In genomic region chr12:123983822-123984485, GRCh38 we compare ENCODE assay signal across 9 cellular contexts. TPM values are rescaled to one million over a fixed set of nuclear protein-coding genes. Genes with fewer than 3 reads are reported as not detected.
DNase-seq lines count a peak whose midpoint lies in the region; ATAC-seq, FAIRE-seq and TF ChIP-seq lines count a peak whose summit lies in the region.
"Had no signal": no experiment of that assay in that cellular context is flagged by ENCODE, and none has a peak within 500 bp of the region (broad histone marks: within the 10 kb centered on the region; RNA-seq: fewer than 3 reads in every experiment).

No MANE protein-coding gene starts in this region.

- H4K20me1 ChIP-seq in MM.1S (ENCODE audit: insufficient read depth, low read length) (no peaks in the 10 kb centered on the region), SU-DHL-6 (ENCODE audit: low read depth, low read length) (0 out of 2 replicates have a peak, but pooled peaks cover 4% of the 10 kb centered on the region), K562 (replicated peaks; ENCODE audit: control insufficient read depth, insufficient read depth, low read length) (peaks cover 14% of the 10 kb centered on the region)

- peak; percentile 85 to 86 for TF ChIP-seq RAD21 in K562 (CRISPR knock-in tag; conservative IDR thresholded peaks at IDR 0.05 in 1 of 2, IDR thresholded peaks at IDR 0.05 in 1 of 2)

- no peak overlapping the region for H2AFZ ChIP-seq in MM.1S (ENCODE audit: low read length)
- H2AFZ ChIP-seq in SU-DHL-6 (ENCODE audit: low read depth, low read length, severe bottlenecking): no peak overlapping the region
- no peak overlapping the region for H2AFZ ChIP-seq in K562 (ENCODE audit: low read depth, low read length)

- H3K4me1 ChIP-seq in MM.1S (ENCODE audit: low read length) (no peaks in the 10 kb centered on the region), K562 (replicated peaks in 1 of 2; ENCODE audit: control insufficient read depth in 2 of 2, insufficient read depth in 2 of 2, low read length in 2 of 2) (0 out of 5 replicates have a peak, but pooled peaks cover 0 to 3% of the 10 kb centered on the region in 2 experiments)

- H3K79me2 ChIP-seq in MM.1S (ENCODE audit: low read length) (peaks cover 59% of the 10 kb centered on the region), SU-DHL-6 (ENCODE audit: insufficient read depth, low read length) (peaks cover 19% of the 10 kb centered on the region), K562 (ENCODE audit: control insufficient read depth, insufficient read depth, low read length) (peaks cover 32% of the 10 kb centered on the region)

- no peak for TF ChIP-seq EP300 in K562 (IDR thresholded peaks at IDR 0.05; ENCODE audit: low read length)

- H3K27me3 ChIP-seq in MM.1S (replicated peaks; ENCODE audit: insufficient read depth, low read length) (no peaks in the 10 kb centered on the region), SU-DHL-6 (ENCODE audit: low read length) (no peaks in the 10 kb centered on the region), K562 (ENCODE audit: control insufficient read depth in 2 of 2, insufficient read depth in 2 of 2, low read length in 2 of 2) (no peaks in the 10 kb centered on the region)

- CTCF ChIA-PET in K562 (lab: Yijun Ruan, JAX; ENCODE audit: low intra/inter-chr PET ratio): interaction anchor here (0.6 to 2.6 kb wide), 5 partner anchors 45 to 183 kb away, joined by 3 to 11 read pairs (median 5); no protein-coding TSS in a partner anchor

- in situ Hi-C loops in K562 (cut with MboI): no loop called here

- DNase-seq in DMS79 treated with DMSO at 0.1 percent for 48 hours (lab: John Stamatoyannopoulos, UW): peak; percentile 9
- DNase-seq in DMS79 (lab: John Stamatoyannopoulos, UW): no peak
- DNase-seq in MM.1S: peak; percentile 48
- DNase-seq in K562 (ENCODE audit: extremely low read depth in 1 of 4, low spot score in 3 of 4): peak in 3 of 4 experiments; percentile 38 to 76 (median 38)
- DNase-seq in iPS-NIHi7 (ENCODE audit: extremely low spot score): peak; percentile 60
- peak; percentile 9 to 36 for DNase-seq in stimulated activated CD4-positive, alpha-beta T cell treated with anti-CD3 and anti-CD28 coated beads, Interleukin-1b, Interleukin-23, amount 100 ng/mL, for 4 hours (ENCODE audit: low read depth in 2 of 2)

- no peak overlapping the region for H3K27ac ChIP-seq in MM.1S (ENCODE audit: low read length)
- H3K27ac ChIP-seq in SU-DHL-6 (ENCODE audit: low read depth, low read length): no peak overlapping the region
- no peak overlapping the region for H3K27ac ChIP-seq in K562 (ENCODE audit: extremely low read depth, low read depth, low read length)

- TF ChIP-seq CTCF in MM.1S (IDR thresholded peaks at IDR 0.05; ENCODE audit: low read length): peak; percentile 50
- TF ChIP-seq CTCF in SU-DHL-6 (IDR thresholded peaks at IDR 0.05; ENCODE audit: insufficient read depth, low read length, poor library complexity, severe bottlenecking): peak; percentile 58
- TF ChIP-seq CTCF in K562 (IDR thresholded peaks at IDR 0.05 in 2 of 3, conservative IDR thresholded peaks at IDR 0.05 in 1 of 3; ENCODE audit: insufficient read depth in 2 of 3, low read depth in 1 of 3, low read length in 3 of 3): peak; percentile 73 to 87 (median 80)

- no TSS peak for BruUV-seq in K562 (replicated peaks; lab: Mats Ljungman, UMichigan)

- WGBS in K562 (ENCODE audit: insufficient coverage, low coverage, missing lambda C conversion rate): 36% methylated on average over 7 of the region's 7 CpGs

- ATAC-seq in K562 (peak; percentile 97), HG03025 (IDR thresholded peaks at IDR 0.05; ENCODE audit: low FRiP score, unreplicated experiment) (no peak)

- peak; percentile 94 for FAIRE-seq in K562 (lab: Jason Lieb, UNC)
- FAIRE-seq: colon had no signal

- H3K9me3 ChIP-seq in MM.1S (replicated peaks; ENCODE audit: insufficient read depth, low read length) (no peaks in the 10 kb centered on the region), SU-DHL-6 (ENCODE audit: insufficient read depth, low read length) (no peaks in the 10 kb centered on the region), K562 (replicated peaks; ENCODE audit: control insufficient read depth, insufficient read depth, low read depth, low read length) (no peaks in the 10 kb centered on the region)

- no peaks in the 10 kb centered on the region for H3K9me1 ChIP-seq in K562 (ENCODE audit: control insufficient read depth, insufficient read depth, low read length)

- H3K36me3 ChIP-seq in MM.1S (replicated peaks; ENCODE audit: insufficient read depth, low read length) (0 out of 2 replicates have a peak, but pooled peaks cover 2% of the 10 kb centered on the region), SU-DHL-6 (ENCODE audit: low read length) (peaks cover 3% of the 10 kb centered on the region; the same call in 1 of the 2 replicates), K562 (ENCODE audit: control insufficient read depth, insufficient read depth, low read length) (peaks cover 38% of the 10 kb centered on the region)

- H3K9me2 ChIP-seq in MM.1S (replicated peaks; ENCODE audit: insufficient read depth, low read length) (no peaks in the 10 kb centered on the region), SU-DHL-6 (replicated peaks; ENCODE audit: insufficient read depth, low read length) (no peaks in the 10 kb centered on the region)

- H3K9ac ChIP-seq in MM.1S (ENCODE audit: low read length): no peak overlapping the region
- no peak overlapping the region for H3K9ac ChIP-seq in SU-DHL-6 (ENCODE audit: low read length)
- no peak overlapping the region for H3K9ac ChIP-seq in K562 (ENCODE audit: insufficient read depth in 1 of 2, low read depth in 2 of 2, low read length in 2 of 2)

- POLR2A ChIA-PET in K562 (lab: Yijun Ruan, JAX): interaction anchor here (0.9 to 2.5 kb wide), 3 partner anchors 10 to 13 kb away, joined by 3 to 6 read pairs (median 4); no protein-coding TSS in a partner anchor

- H3K4me3 ChIP-seq in MM.1S (ENCODE audit: low read length) (no peak overlapping the region), SU-DHL-6 (ENCODE audit: insufficient read depth, low read length, poor library complexity, severe bottlenecking) (no peak overlapping the region), K562 (no peak overlapping the region)

- H3K4me2 ChIP-seq in MM.1S (ENCODE audit: low read depth, low read length) (no peak overlapping the region), SU-DHL-6 (ENCODE audit: low read depth, low read length, poor library complexity, severe bottlenecking) (no peak overlapping the region), K562 (ENCODE audit: insufficient read depth, low read length) (no peak overlapping the region)

- H3F3A ChIP-seq in MM.1S (ENCODE audit: insufficient read depth, low read length) (no peaks in the 10 kb centered on the region), SU-DHL-6 (ENCODE audit: insufficient read depth) (no peaks in the 10 kb centered on the region)

- no peak for TF ChIP-seq POLR2A in K562 (conservative IDR thresholded peaks at IDR 0.05)

- intact Hi-C loops in K562 (cut with micrococcal nuclease): loop anchor here (2.0 to 5.0 kb wide), 2 partner anchors 77 to 183 kb away; no protein-coding TSS in a partner anchor

RNA-seq across cellular contexts. Expression of gene ZNF664, which starts 10.9 kb away (rescaled TPM):
- 30.4 and 40.8 TPM in 2 replicates for total RNA-seq in K562 (2011; cell fraction: chromatin; rRNA removed; ENCODE audit: low replicate concordance)
- 22.5 and 24.2 TPM in 2 replicates for total RNA-seq in K562 (2011; cell fraction: nucleolus; rRNA removed)
- 37.6 and 62.4 TPM in 2 replicates for total RNA-seq in K562 (2011; cell fraction: nucleoplasm; rRNA removed)
- 31.1 and 34.5 TPM in 2 replicates for total RNA-seq in K562 (2014; rRNA removed)
- 69.9 and 73.6 TPM in 2 replicates for total RNA-seq in K562 (2014; rRNA removed; fragmentation: Illumina TruSeq; extraction: Trizol)
- 59.6 and 63.6 TPM in 2 replicates for total RNA-seq in K562 (2015; rRNA removed; fragmentation: Illumina TruSeq; extraction: Trizol)
- total RNA-seq in K562 (2021): 75.5 and 82.5 TPM in 2 replicates
- 64.8 and 90.3 TPM in 2 replicates for polyA plus RNA-seq in K562 (2011; rRNA removed)
- 29.8 and 49.5 TPM in 2 replicates for polyA plus RNA-seq in K562 (2011; cell fraction: cytosol; rRNA removed)
- 44.5 and 52.5 TPM in 2 replicates for polyA plus RNA-seq in K562 (2011; cell fraction: nucleus; rRNA removed)
- polyA plus RNA-seq in K562 (2012): 48.0 and 52.7 TPM in 2 replicates
- polyA plus RNA-seq in K562 (2014; fragmentation: Illumina TruSeq; extraction: Trizol): 78.3 and 101 TPM in 2 replicates
- polyA plus RNA-seq in K562 (2014; fragmentation: Nextera tagmentation; extraction: Ambion mirVana): 1 to 10 TPM; 3.3 to 6.3 TPM
- 59.1 and 59.4 TPM in 2 replicates for polyA plus RNA-seq in K562 (2014; rRNA removed)
- 46.6 and 47.8 TPM in 2 replicates for polyA minus RNA-seq in K562 (2011; rRNA and poly(A)+ RNA removed)
- polyA minus RNA-seq in K562 (2011; cell fraction: cytosol; rRNA and poly(A)+ RNA removed): 26.5 and 29.5 TPM in 2 replicates
- 28.0 and 52.0 TPM in 2 replicates for polyA minus RNA-seq in K562 (2011; cell fraction: nucleus; rRNA and poly(A)+ RNA removed)

RNA-seq across cellular contexts. Expression of gene CCDC92, which starts 11.3 kb away (rescaled TPM):
- total RNA-seq in K562 (2011; cell fraction: chromatin; rRNA removed; ENCODE audit: low replicate concordance): 5.4 and 7.1 TPM in 2 replicates
- 4.5 and 5.0 TPM in 2 replicates for total RNA-seq in K562 (2011; cell fraction: nucleolus; rRNA removed)
- total RNA-seq in K562 (2011; cell fraction: nucleoplasm; rRNA removed): 4.6 and 7.2 TPM in 2 replicates
- total RNA-seq in K562 (2014; rRNA removed) (1.4 TPM in 2 replicates), K562 (2014; rRNA removed; fragmentation: Illumina TruSeq; extraction: Trizol) (1.3 and 1.7 TPM in 2 replicates), K562 (2015; rRNA removed; fragmentation: Illumina TruSeq; extraction: Trizol) (1.5 and 2.1 TPM in 2 replicates), K562 (2021) (4.0 and 5.9 TPM in 2 replicates)
- polyA plus RNA-seq in K562 (2011; rRNA removed) (2.6 and 6.8 TPM in 2 replicates), K562 (2014; fragmentation: Illumina TruSeq; extraction: Trizol) (2.6 and 3.6 TPM in 2 replicates), K562 (2014; fragmentation: Nextera tagmentation; extraction: Ambion mirVana) (under 1 TPM; 0.27 to 0.30 TPM), K562 (2014; rRNA removed) (3.1 and 3.4 TPM in 2 replicates)
- polyA plus RNA-seq in K562 (2011; cell fraction: cytosol; rRNA removed): 2.4 and 6.8 TPM in 2 replicates
- polyA plus RNA-seq in K562 (2011; cell fraction: nucleus; rRNA removed): 6.6 and 11.3 TPM in 2 replicates
- polyA plus RNA-seq in K562 (2012): 4.0 and 11.0 TPM in 2 replicates
- polyA minus RNA-seq in K562 (2011; rRNA and poly(A)+ RNA removed): 2.2 and 3.6 TPM in 2 replicates
- 2.2 and 5.6 TPM in 2 replicates for polyA minus RNA-seq in K562 (2011; cell fraction: cytosol; rRNA and poly(A)+ RNA removed)
- polyA minus RNA-seq in K562 (2011; cell fraction: nucleus; rRNA and poly(A)+ RNA removed): 3.8 and 8.9 TPM in 2 replicates
